1 cellular context compared by ENCODE assay signal in the genomic region with DNA sequence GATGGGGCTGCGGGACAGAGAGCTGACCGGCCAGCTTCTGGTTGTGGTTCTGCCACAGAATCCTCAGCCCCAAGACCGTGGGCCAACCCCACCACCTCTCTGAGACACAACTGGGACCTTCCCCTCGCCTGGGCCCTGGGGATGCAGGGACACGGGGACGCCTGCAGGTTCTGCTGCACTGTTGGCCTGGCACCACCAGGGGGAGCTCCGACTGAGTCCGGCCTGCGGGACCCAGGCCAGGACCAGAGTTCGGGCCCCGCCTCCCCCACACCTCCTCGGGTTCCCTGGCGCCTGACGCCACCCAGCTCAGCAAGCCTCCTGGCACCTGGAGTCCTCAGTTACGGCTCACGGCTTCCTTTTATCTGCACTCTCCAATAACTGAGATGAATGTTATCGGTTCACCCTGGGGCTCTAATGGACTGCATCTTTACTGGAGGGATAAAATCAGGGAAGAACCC.
TF ChIP-seq lines count a peak whose summit lies in the region.

No MANE protein-coding gene starts in this region.

TF ChIP-seq in HepG2, 621 proteins besides CTCF, POLR2A, EP300 and RAD21 (continued from another document and continues in another):
- TF ChIP-seq CSRNP1 (CRISPR knock-in tag; IDR thresholded peaks at IDR 0.05) (peak; percentile 52; the same call in 1 of the 2 replicates), ARID3A (IDR thresholded peaks at IDR 0.05; ENCODE audit: low read depth, low read length) (peak; percentile 20; the same call in 1 of the 2 replicates), SP140L (CRISPR knock-in tag; IDR thresholded peaks at IDR 0.05; ENCODE audit: borderline replicate concordance) (0 out of 2 replicates have a peak, but pooled peaks have one; percentile 60), DMAP1 (CRISPR knock-in tag; IDR thresholded peaks at IDR 0.05) (0 out of 2 replicates have a peak, but pooled peaks have one; percentile 53), SKI (IDR thresholded peaks at IDR 0.05; ENCODE audit: partially characterized antibody) (peak; percentile 58), ZNF83 (CRISPR knock-in tag; IDR thresholded peaks at IDR 0.05; ENCODE audit: borderline replicate concordance) (peak; percentile 35; the same call in 1 of the 2 replicates), ZNF567 (CRISPR knock-in tag; IDR thresholded peaks at IDR 0.05; ENCODE audit: borderline replicate concordance) (peak; percentile 66; the same call in 1 of the 2 replicates), MATR3 (CRISPR knock-in tag; IDR thresholded peaks at IDR 0.05) (no peak), ZNF543 (CRISPR knock-in tag; IDR thresholded peaks at IDR 0.05) (peak; percentile 52; the same call in 1 of the 2 replicates), SOX6 (IDR thresholded peaks at IDR 0.05) (no peak), SOX6 (CRISPR knock-in tag; IDR thresholded peaks at IDR 0.05) (peak; percentile 47), ZSCAN9 (CRISPR knock-in tag; IDR thresholded peaks at IDR 0.05; ENCODE audit: borderline replicate concordance) (0 out of 2 replicates have a peak, but pooled peaks have one; percentile 62), PRDM10 (CRISPR knock-in tag; IDR thresholded peaks at IDR 0.05; ENCODE audit: low read depth) (peak; percentile 27; the same call in 1 of the 2 replicates), RBM22 (optimal IDR thresholded peaks at IDR 0.05; ENCODE audit: low read length) (peak; percentile 57), POLR2AphosphoS2 (IDR thresholded peaks at IDR 0.05; ENCODE audit: low read depth, low read length) (no peak), RBAK (CRISPR knock-in tag; IDR thresholded peaks at IDR 0.05) (no peak), TFDP2 (CRISPR knock-in tag; IDR thresholded peaks at IDR 0.05) (0 out of 2 replicates have a peak, but pooled peaks have one; percentile 48), NR2F2 (IDR thresholded peaks at IDR 0.05; ENCODE audit: borderline replicate concordance, low read depth) (no peak), MAFF (IDR thresholded peaks at IDR 0.05; ENCODE audit: low read depth, low read length) (no peak), PITX1 (CRISPR knock-in tag; IDR thresholded peaks at IDR 0.05) (peak; percentile 53; the same call in 1 of the 2 replicates), THAP11 (CRISPR knock-in tag; IDR thresholded peaks at IDR 0.05) (peak; percentile 42; the same call in 1 of the 2 replicates), ZNF788 (CRISPR knock-in tag; IDR thresholded peaks at IDR 0.05; ENCODE audit: borderline replicate concordance) (peak; percentile 82; the same call in 1 of the 2 replicates), STAG1 (CRISPR knock-in tag; IDR thresholded peaks at IDR 0.05) (peak; percentile 86), ZNF770 (CRISPR knock-in tag; IDR thresholded peaks at IDR 0.05) (no peak), STAT5B (CRISPR knock-in tag; IDR thresholded peaks at IDR 0.05) (no peak), NRL (CRISPR knock-in tag; IDR thresholded peaks at IDR 0.05; ENCODE audit: borderline replicate concordance) (0 out of 2 replicates have a peak, but pooled peaks have one; percentile 46), NFATC3 (CRISPR knock-in tag; IDR thresholded peaks at IDR 0.05) (peak; percentile 73; the same call in 1 of the 2 replicates), MEF2D (CRISPR knock-in tag; IDR thresholded peaks at IDR 0.05) (peak; percentile 65)
- TF ChIP-seq, protein P1, sequence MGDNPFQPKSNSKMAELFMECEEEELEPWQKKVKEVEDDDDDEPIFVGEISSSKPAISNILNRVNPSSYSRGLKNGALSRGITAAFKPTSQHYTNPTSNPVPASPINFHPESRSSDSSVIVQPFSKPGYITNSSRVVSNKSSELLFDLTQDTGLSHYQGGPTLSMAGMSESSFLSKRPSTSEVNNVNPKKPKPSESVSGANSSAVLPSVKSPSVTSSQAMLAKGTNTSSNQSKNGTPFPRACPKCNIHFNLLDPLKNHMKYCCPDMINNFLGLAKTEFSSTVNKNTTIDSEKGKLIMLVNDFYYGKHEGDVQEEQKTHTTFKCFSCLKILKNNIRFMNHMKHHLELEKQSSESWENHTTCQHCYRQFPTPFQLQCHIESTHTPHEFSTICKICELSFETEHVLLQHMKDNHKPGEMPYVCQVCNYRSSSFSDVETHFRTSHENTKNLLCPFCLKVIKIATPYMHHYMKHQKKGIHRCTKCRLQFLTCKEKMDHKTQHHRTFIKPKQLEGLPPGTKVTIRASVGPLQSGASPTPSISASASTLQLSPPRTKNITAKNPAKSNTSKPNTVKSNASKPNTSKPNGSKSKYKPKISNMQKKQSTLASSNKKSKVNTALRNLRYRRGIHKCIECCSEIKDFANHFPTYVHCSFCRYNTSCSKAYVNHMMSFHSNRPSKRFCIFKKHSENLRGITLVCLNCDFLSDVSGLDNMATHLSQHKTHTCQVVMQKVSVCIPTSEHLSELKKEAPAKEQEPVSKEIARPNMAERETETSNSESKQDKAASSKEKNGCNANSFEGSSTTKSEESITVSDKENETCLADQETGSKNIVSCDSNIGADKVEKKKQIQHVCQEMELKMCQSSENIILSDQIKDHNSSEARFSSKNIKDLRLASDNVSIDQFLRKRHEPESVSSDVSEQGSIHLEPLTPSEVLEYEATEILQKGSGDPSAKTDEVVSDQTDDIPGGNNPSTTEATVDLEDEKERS (CRISPR knock-in tag; IDR thresholded peaks at IDR 0.05): 0 out of 2 replicates have a peak, but pooled peaks have one; percentile 46
- TF ChIP-seq, protein P2, sequence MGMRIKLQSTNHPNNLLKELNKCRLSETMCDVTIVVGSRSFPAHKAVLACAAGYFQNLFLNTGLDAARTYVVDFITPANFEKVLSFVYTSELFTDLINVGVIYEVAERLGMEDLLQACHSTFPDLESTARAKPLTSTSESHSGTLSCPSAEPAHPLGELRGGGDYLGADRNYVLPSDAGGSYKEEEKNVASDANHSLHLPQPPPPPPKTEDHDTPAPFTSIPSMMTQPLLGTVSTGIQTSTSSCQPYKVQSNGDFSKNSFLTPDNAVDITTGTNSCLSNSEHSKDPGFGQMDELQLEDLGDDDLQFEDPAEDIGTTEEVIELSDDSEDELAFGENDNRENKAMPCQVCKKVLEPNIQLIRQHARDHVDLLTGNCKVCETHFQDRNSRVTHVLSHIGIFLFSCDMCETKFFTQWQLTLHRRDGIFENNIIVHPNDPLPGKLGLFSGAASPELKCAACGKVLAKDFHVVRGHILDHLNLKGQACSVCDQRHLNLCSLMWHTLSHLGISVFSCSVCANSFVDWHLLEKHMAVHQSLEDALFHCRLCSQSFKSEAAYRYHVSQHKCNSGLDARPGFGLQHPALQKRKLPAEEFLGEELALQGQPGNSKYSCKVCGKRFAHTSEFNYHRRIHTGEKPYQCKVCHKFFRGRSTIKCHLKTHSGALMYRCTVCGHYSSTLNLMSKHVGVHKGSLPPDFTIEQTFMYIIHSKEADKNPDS (CRISPR knock-in tag; IDR thresholded peaks at IDR 0.05): peak; percentile 19; the same call in 1 of the 2 replicates
- TF ChIP-seq, protein P3, sequence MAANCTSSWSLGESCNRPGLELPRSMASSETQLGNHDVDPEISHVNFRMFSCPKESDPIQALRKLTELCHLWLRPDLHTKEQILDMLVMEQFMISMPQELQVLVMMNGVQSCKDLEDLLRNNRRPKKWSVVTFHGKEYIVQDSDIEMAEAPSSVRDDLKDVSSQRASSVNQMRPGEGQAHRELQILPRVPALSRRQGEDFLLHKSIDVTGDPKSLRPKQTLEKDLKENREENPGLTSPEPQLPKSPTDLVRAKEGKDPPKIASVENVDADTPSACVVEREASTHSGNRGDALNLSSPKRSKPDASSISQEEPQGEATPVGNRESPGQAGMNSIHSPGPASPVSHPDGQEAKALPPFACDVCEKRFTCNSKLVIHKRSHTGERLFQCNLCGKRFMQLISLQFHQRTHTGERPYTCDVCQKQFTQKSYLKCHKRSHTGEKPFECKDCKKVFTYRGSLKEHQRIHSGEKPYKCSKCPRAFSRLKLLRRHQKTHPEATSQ (CRISPR knock-in tag; IDR thresholded peaks at IDR 0.05; ENCODE audit: borderline replicate concordance): peak; percentile 73; the same call in 1 of the 2 replicates
